In the genomic region with DNA sequence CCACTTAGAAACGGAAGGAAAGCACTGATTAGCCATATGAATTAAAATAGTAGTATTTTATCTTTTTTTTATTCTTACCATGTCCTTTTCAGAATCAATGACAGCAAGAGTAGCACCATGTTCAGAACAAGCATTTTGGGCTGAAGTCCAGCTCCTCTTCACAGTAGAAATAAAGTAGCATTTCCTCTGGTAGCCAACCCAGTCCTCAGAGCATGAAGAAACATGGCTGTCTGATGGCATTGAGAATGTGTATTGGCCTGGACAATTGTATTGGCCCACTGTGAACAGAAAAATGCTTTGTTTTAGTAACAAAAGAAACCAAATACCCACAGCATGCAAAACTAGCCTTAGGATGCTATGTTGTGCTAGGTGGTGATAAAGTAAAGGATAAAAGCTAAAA, we compare ENCODE assay signal across 27 cellular contexts. TPM values are rescaled to one million over a fixed set of nuclear protein-coding genes. Genes with fewer than 3 reads are reported as not detected.
DNase-seq lines count a peak whose midpoint lies in the region; ATAC-seq and TF ChIP-seq lines count a peak whose summit lies in the region.
"Had no signal": no experiment of that assay in that cellular context is flagged by ENCODE, and none has a peak within 500 bp of the region (broad histone marks: within the 10 kb centered on the region; RNA-seq: fewer than 3 reads in every experiment).

No MANE protein-coding gene starts in this region.

- intact Hi-C loops in activated CD4-positive, alpha-beta memory T cell treated with anti-CD3 and anti-CD28 coated beads for 36 hours (cut with micrococcal nuclease), result loop anchor here (10.0 kb wide), 1 partner anchor 860 kb away; a partner anchor contains a TSS

- no peaks in the 10 kb centered on the region for H4K20me1 ChIP-seq in osteoblast (ENCODE audit: insufficient read depth, low read length)

- H3K27ac ChIP-seq in effector memory CD4-positive, alpha-beta T cell (ENCODE audit: insufficient read depth, low read length, poor library complexity, severe bottlenecking), result peak overlapping the region; percentile 33
- H3K27ac ChIP-seq in osteoblast (ENCODE audit: low read depth, low read length), result no peak overlapping the region
- H3K27ac ChIP-seq: esophagus squamous epithelium, gastroesophageal sphincter, ovary, thoracic aorta had no signal

- POLR2A ChIA-PET in activated CD4-positive, alpha-beta memory T cell treated with anti-CD3 and anti-CD28 coated beads for 36 hours (lab: Charles Lee), result interaction anchor here (7.1 to 13.1 kb wide), 4 partner anchors 42 to 112 kb away, joined by 74 to 277 read pairs (median 178); a partner anchor contains a TSS

- CTCF ChIA-PET in activated CD4-positive, alpha-beta memory T cell treated with anti-CD3 and anti-CD28 coated beads for 36 hours (lab: Charles Lee), result interaction anchor here (1.0 to 13.5 kb wide), 4 partner anchors 13 to 107 kb away, joined by 3 to 624 read pairs (median 18); no protein-coding TSS in a partner anchor

- H3K4me3 ChIP-seq in effector memory CD4-positive, alpha-beta T cell (ENCODE audit: insufficient read depth, low read depth, low read length, poor library complexity, severe bottlenecking), result no peak overlapping the region
- no peak overlapping the region for H3K4me3 ChIP-seq in osteoblast (ENCODE audit: insufficient read depth, low read length)
- H3K4me3 ChIP-seq: esophagus squamous epithelium, gastroesophageal sphincter, ovary, thoracic aorta had no signal

- no peak for ATAC-seq in HG02870 (IDR thresholded peaks at IDR 0.05; ENCODE audit: unreplicated experiment)
- ATAC-seq: gastroesophageal sphincter, right cardiac atrium, Right ventricle myocardium inferior had no signal

- H3K36me3 ChIP-seq in effector memory CD4-positive, alpha-beta T cell (ENCODE audit: control insufficient read depth, insufficient read depth, low read length), result peaks cover 47% of the 10 kb centered on the region
- no peaks in the 10 kb centered on the region for H3K36me3 ChIP-seq in osteoblast (ENCODE audit: insufficient read depth, low read length)
- H3K36me3 ChIP-seq: esophagus squamous epithelium, gastroesophageal sphincter, ovary, thoracic aorta had no signal

- H3K9me3 ChIP-seq in effector memory CD4-positive, alpha-beta T cell (ENCODE audit: control insufficient read depth, low read length), result no peaks in the 10 kb centered on the region
- H3K9me3 ChIP-seq in osteoblast (ENCODE audit: low read depth, low read length), result no peaks in the 10 kb centered on the region
- H3K9me3 ChIP-seq: esophagus squamous epithelium, gastroesophageal sphincter, ovary, thoracic aorta had no signal

- peaks cover 68% of the 10 kb centered on the region for H3K36me3 Mint-ChIP-seq in activated naive CD4-positive, alpha-beta T cell treated with anti-CD3 and anti-CD28 coated beads, Interleukin-2, amount 50 U/mL, for 24 hours
- peaks cover 74% of the 10 kb centered on the region for H3K36me3 Mint-ChIP-seq in activated CD4-positive, alpha-beta memory T cell treated with anti-CD3 and anti-CD28 coated beads for 36 hours

- H3K4me3 Mint-ChIP-seq in activated naive CD4-positive, alpha-beta T cell treated with anti-CD3 and anti-CD28 coated beads, Interleukin-2, amount 50 U/mL, for 24 hours, result peak overlapping the region; percentile 100
- peak overlapping the region; percentile 74 for H3K4me3 Mint-ChIP-seq in activated CD4-positive, alpha-beta memory T cell treated with anti-CD3 and anti-CD28 coated beads for 36 hours

- peaks cover 21% of the 10 kb centered on the region for H3K4me1 ChIP-seq in effector memory CD4-positive, alpha-beta T cell (ENCODE audit: control insufficient read depth, insufficient read depth, low read length, poor library complexity, severe bottlenecking)
- no peaks in the 10 kb centered on the region for H3K4me1 ChIP-seq in osteoblast (ENCODE audit: insufficient read depth, low read length)

- no peak for TF ChIP-seq CTCF in osteoblast (IDR thresholded peaks at IDR 0.05; ENCODE audit: extremely low read depth, low read depth, low read length)

- no peak overlapping the region for H3K4me2 ChIP-seq in osteoblast (ENCODE audit: insufficient read depth, low read length)

- peak overlapping the region; percentile 97 for H3K27ac Mint-ChIP-seq in activated naive CD4-positive, alpha-beta T cell treated with anti-CD3 and anti-CD28 coated beads, Interleukin-2, amount 50 U/mL, for 24 hours
- peak overlapping the region; percentile 86 for H3K27ac Mint-ChIP-seq in activated CD4-positive, alpha-beta memory T cell treated with anti-CD3 and anti-CD28 coated beads for 36 hours

- no peak for DNase-seq in activated naive CD4-positive, alpha-beta T cell treated with Interleukin-2 at 50 U/mL for 16 hours
- no peak for DNase-seq in activated CD4-positive, alpha-beta memory T cell treated with anti-CD3 and anti-CD28 coated beads for 36 hours
- no peak for DNase-seq in effector memory CD4-positive, alpha-beta T cell
- DNase-seq in osteoblast (ENCODE audit: insufficient read length, low spot score, missing footprints), result no peak
- no peak for DNase-seq in stimulated activated CD4-positive, alpha-beta T cell treated with anti-CD3 and anti-CD28 coated beads, Interleukin-2, amount 100 ng/mL, for 24 hours
- DNase-seq: activated CD4-positive, alpha-beta T cell treated with anti-CD3 and anti-CD28 coated beads, Interleukin-2, amount 50 U/mL, for 4 hours; activated effector memory CD4-positive, alpha-beta T cell treated with Interleukin-2 at 50 U/mL for 16 hours; cerebellar nuclear complex; DND-41; effector CD4-positive, alpha-beta T cell; esophagus squamous epithelium; Karpas-422; NCI-H1105; NCI-H2029 treated with DMSO at 0.1 percent for 48 hours; OCI-M1; ovary; right cardiac atrium had no signal

- H3K79me2 ChIP-seq in osteoblast (ENCODE audit: insufficient read depth, low read length), result no peaks in the 10 kb centered on the region

- H3K9me3 Mint-ChIP-seq in activated naive CD4-positive, alpha-beta T cell treated with anti-CD3 and anti-CD28 coated beads, Interleukin-2, amount 50 U/mL, for 24 hours, result no peaks in the 10 kb centered on the region
- H3K9me3 Mint-ChIP-seq in activated CD4-positive, alpha-beta memory T cell treated with anti-CD3 and anti-CD28 coated beads for 36 hours, result no peaks in the 10 kb centered on the region

- no peak overlapping the region for H2AFZ ChIP-seq in osteoblast (ENCODE audit: low read length)

- no peaks in the 10 kb centered on the region for H3K27me3 ChIP-seq in effector memory CD4-positive, alpha-beta T cell (replicated peaks; ENCODE audit: control insufficient read depth, insufficient read depth, low read length, poor library complexity, severe bottlenecking)
- H3K27me3 ChIP-seq in osteoblast (ENCODE audit: insufficient read depth, low read length), result no peaks in the 10 kb centered on the region
- H3K27me3 ChIP-seq: esophagus squamous epithelium, ovary had no signal

- H3K4me1 Mint-ChIP-seq in activated naive CD4-positive, alpha-beta T cell treated with anti-CD3 and anti-CD28 coated beads, Interleukin-2, amount 50 U/mL, for 24 hours, result peaks cover 31% of the 10 kb centered on the region
- H3K4me1 Mint-ChIP-seq in activated CD4-positive, alpha-beta memory T cell treated with anti-CD3 and anti-CD28 coated beads for 36 hours (ENCODE audit: low read depth), result peaks cover 53% of the 10 kb centered on the region

- no peaks in the 10 kb centered on the region for H3K27me3 Mint-ChIP-seq in activated naive CD4-positive, alpha-beta T cell treated with anti-CD3 and anti-CD28 coated beads, Interleukin-2, amount 50 U/mL, for 24 hours
- H3K27me3 Mint-ChIP-seq in activated CD4-positive, alpha-beta memory T cell treated with anti-CD3 and anti-CD28 coated beads for 36 hours, result peaks cover 2% of the 10 kb centered on the region

RNA-seq across cellular contexts. Expression of a gene that starts 5.7 kb away (rescaled TPM):
- total RNA-seq in activated CD4-positive, alpha-beta memory T cell treated with anti-CD3 and anti-CD28 coated beads for 36 hours, result 100 to 1,000 TPM; 118 to 120 TPM
- not detected in 2 replicates for total RNA-seq in osteoblast
- total RNA-seq: H1, myocyte had no signal

RNA-seq across cellular contexts. Expression of a gene that starts 22.1 kb away (rescaled TPM):
- 1 to 10 TPM; 6.5 to 7.4 TPM for total RNA-seq in activated CD4-positive, alpha-beta memory T cell treated with anti-CD3 and anti-CD28 coated beads for 36 hours
- total RNA-seq in osteoblast, result not detected in 2 replicates
- total RNA-seq: astrocyte, gastroesophageal sphincter, H1, kidney epithelial cell, lung microvascular endothelial cell, myocyte had no signal

Comparison
In these comparisons a context has a peak if more than half of its experiments do, and no peak if none do; other contexts are left out.
1. RNA of a gene that starts 5.7 kb away (total RNA-seq): 118 to 120 TPM in activated CD4-positive, alpha-beta memory T cell treated with anti-CD3 and anti-CD28 coated beads for 36 hours; not detected in osteoblast; every median in the first group is over 100 times any median in the second.